In the genomic region with DNA sequence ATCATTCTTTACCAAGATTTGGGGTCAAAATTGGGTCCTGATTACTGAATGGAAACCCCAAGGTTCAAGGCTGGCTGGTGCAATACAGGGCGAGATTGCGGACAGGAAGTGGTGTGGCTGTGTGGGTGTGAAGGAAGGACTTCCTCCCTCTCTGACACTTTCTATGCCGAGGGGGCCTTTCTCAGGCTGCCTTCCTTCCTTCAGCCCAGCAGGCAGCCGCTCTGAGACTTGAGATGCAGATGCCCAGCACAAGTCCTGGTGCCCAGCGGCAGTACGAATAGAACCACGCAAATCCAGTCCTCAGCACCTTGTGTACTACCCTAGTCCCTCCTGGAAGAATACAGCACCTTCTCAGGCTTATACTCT, we compare ENCODE assay signal across 8 cellular contexts. TPM values are rescaled to one million over a fixed set of nuclear protein-coding genes. Genes with fewer than 3 reads are reported as not detected.
A peak's percentile ranks its signal among the peaks of the same experiment; 100 is the strongest.
DNase-seq lines count a peak whose midpoint lies in the region; ATAC-seq and TF ChIP-seq lines count a peak whose summit lies in the region.

No MANE protein-coding gene starts in this region.

- H3K36me3 ChIP-seq in OCI-LY1 (ENCODE audit: insufficient read depth, low read length) (no peaks in the 10 kb centered on the region), heart right ventricle (no peaks in the 10 kb centered on the region)

- ATAC-seq in activated CD4-positive, alpha-beta T cell treated with anti-CD3 and anti-CD28 coated beads for 36 hours, result peak; percentile 37
- peak; percentile 71 for ATAC-seq in HG02759 (IDR thresholded peaks at IDR 0.05; ENCODE audit: unreplicated experiment)
- peak; percentile 38 to 70 (median 60) for ATAC-seq in heart right ventricle

- H3K4me1 ChIP-seq in OCI-LY1 (ENCODE audit: insufficient read depth, low read length, severe bottlenecking), result peaks cover 12% of the 10 kb centered on the region
- H3K4me1 ChIP-seq in heart right ventricle, result peaks cover 0 to 54% (median 0%) of the 10 kb centered on the region in 9 donors

- H4K20me1 ChIP-seq in OCI-LY1 (ENCODE audit: insufficient read depth, low read length), result no peaks in the 10 kb centered on the region

- peaks cover 50% of the 10 kb centered on the region for H3K4me1 Mint-ChIP-seq in activated CD4-positive, alpha-beta T cell treated with anti-CD3 and anti-CD28 coated beads for 36 hours

- 50 to 70% methylated on average over 7 of the region's 7 CpGs for WGBS in heart right ventricle, 2 donors

- H3K9me3 ChIP-seq in OCI-LY1 (ENCODE audit: low read length), result no peaks in the 10 kb centered on the region
- H3K9me3 ChIP-seq in heart right ventricle, result no peaks in the 10 kb centered on the region

- intact Hi-C loops in activated CD4-positive, alpha-beta T cell treated with anti-CD3 and anti-CD28 coated beads for 36 hours (cut with DNase I, micrococcal nuclease), result loop anchor here (1.0 kb wide), 1 partner anchor 8 kb away; no protein-coding TSS in a partner anchor
- intact Hi-C loops in heart right ventricle (cut with DNase I), result no loop called here

- no peaks in the 10 kb centered on the region for H3K79me2 ChIP-seq in OCI-LY1 (ENCODE audit: insufficient read depth, low read length)

- no peaks in the 10 kb centered on the region for H3F3A ChIP-seq in OCI-LY1 (ENCODE audit: insufficient read depth, low read length)

- H3K36me3 Mint-ChIP-seq in activated CD4-positive, alpha-beta T cell treated with anti-CD3 and anti-CD28 coated beads for 36 hours (ENCODE audit: low read depth), result peaks cover 24% of the 10 kb centered on the region

- H3K27me3 Mint-ChIP-seq in activated CD4-positive, alpha-beta T cell treated with anti-CD3 and anti-CD28 coated beads for 36 hours, result no peaks in the 10 kb centered on the region

- TF ChIP-seq CTCF in OCI-LY1 (IDR thresholded peaks at IDR 0.05; ENCODE audit: low read length) (no peak), heart right ventricle (IDR thresholded peaks at IDR 0.05) (no peak)

- H3K27ac ChIP-seq in OCI-LY1 (ENCODE audit: low read depth, low read length, poor library complexity, severe bottlenecking), result no peak overlapping the region
- peak overlapping the region in 1 of 10 donors; percentile 46 for H3K27ac ChIP-seq in heart right ventricle

- no peak overlapping the region for H2AFZ ChIP-seq in OCI-LY1 (ENCODE audit: low read length)

- no peaks in the 10 kb centered on the region; the same call in 1 of the 2 replicates for H3K27me3 ChIP-seq in OCI-LY1 (ENCODE audit: insufficient read depth, low read length)
- H3K27me3 ChIP-seq in heart right ventricle, result peaks cover 0 to 8% (median 0%) of the 10 kb centered on the region in 7 donors

- peak overlapping the region; percentile 47 for H3K4me2 ChIP-seq in OCI-LY1 (ENCODE audit: low read length)

- DNase-seq in activated CD4-positive, alpha-beta T cell treated with anti-CD3 and anti-CD28 coated beads for 36 hours, result peak; percentile 82
- DNase-seq in activated CD4-positive, alpha-beta T cell treated with anti-CD3 and anti-CD28 coated beads, Interleukin-2, amount 50 U/mL, for 4 hours, result no peak
- DNase-seq in heart right ventricle (no peak), HK-2 (ENCODE audit: unreplicated experiment) (no peak), SK-N-DZ (ENCODE audit: low spot score) (no peak), putamen (ENCODE audit: low spot score) (no peak)

- H3K4me3 ChIP-seq in OCI-LY1 (ENCODE audit: low read depth, low read length, poor library complexity, severe bottlenecking), result no peak overlapping the region
- no peak overlapping the region for H3K4me3 ChIP-seq in heart right ventricle

- H3K9me3 Mint-ChIP-seq in activated CD4-positive, alpha-beta T cell treated with anti-CD3 and anti-CD28 coated beads for 36 hours (ENCODE audit: low read depth), result no peaks in the 10 kb centered on the region

- POLR2A ChIA-PET in activated CD4-positive, alpha-beta T cell treated with anti-CD3 and anti-CD28 coated beads for 36 hours (lab: Charles Lee), result no interaction called here

- no peaks in the 10 kb centered on the region for H3K9me2 ChIP-seq in OCI-LY1 (ENCODE audit: low read depth, low read length)

- H3K4me3 Mint-ChIP-seq in activated CD4-positive, alpha-beta T cell treated with anti-CD3 and anti-CD28 coated beads for 36 hours, result peak overlapping the region; percentile 39

- CTCF ChIA-PET in activated CD4-positive, alpha-beta T cell treated with anti-CD3 and anti-CD28 coated beads for 36 hours (lab: Charles Lee), result no interaction called here

- no peak overlapping the region for H3K9ac ChIP-seq in OCI-LY1 (ENCODE audit: low read length)

- H3K27ac Mint-ChIP-seq in activated CD4-positive, alpha-beta T cell treated with anti-CD3 and anti-CD28 coated beads for 36 hours, result peak overlapping the region; percentile 83

RNA-seq across cellular contexts. Expression of a gene that starts 16.3 kb away (rescaled TPM):
- 100 to 1,000 TPM; 129 to 149 TPM for total RNA-seq in activated CD4-positive, alpha-beta T cell treated with anti-CD3 and anti-CD28 coated beads for 36 hours
- total RNA-seq in heart right ventricle, result 1 to 10 TPM in 6 of 10 donors, under 1 TPM in 4; 0.28 to 7.0 (median 1.0) TPM
- polyA plus RNA-seq in heart right ventricle, result 1 to 10 TPM; 1.6 to 2.2 TPM
- polyA plus RNA-seq in SK-N-DZ (2014; cell fraction: cytosol; rRNA removed), result 1.6 and 4.8 TPM in 2 replicates
- polyA plus RNA-seq in SK-N-DZ (2014; cell fraction: nucleus; rRNA removed), result 0.49 and 1.3 TPM in 2 replicates

Comparison
In these comparisons a context has a peak if more than half of its experiments do, and no peak if none do; other contexts are left out.
1. RNA of a gene that starts 16.3 kb away (total RNA-seq): 129 to 149 TPM in activated CD4-positive, alpha-beta T cell treated with anti-CD3 and anti-CD28 coated beads for 36 hours; 0.28 to 7.0 TPM in heart right ventricle; every median in the first group is over 10 times any median in the second.
2. intact Hi-C loops: an anchor here in activated CD4-positive, alpha-beta T cell treated with anti-CD3 and anti-CD28 coated beads for 36 hours (1.0 kb wide); none called in heart right ventricle.
3. Peak in every context shown above with its lines, with median percentiles within 50 percentile points of each other: ATAC-seq.